ENCODE assay signal across 15 cellular contexts in the genomic region with DNA sequence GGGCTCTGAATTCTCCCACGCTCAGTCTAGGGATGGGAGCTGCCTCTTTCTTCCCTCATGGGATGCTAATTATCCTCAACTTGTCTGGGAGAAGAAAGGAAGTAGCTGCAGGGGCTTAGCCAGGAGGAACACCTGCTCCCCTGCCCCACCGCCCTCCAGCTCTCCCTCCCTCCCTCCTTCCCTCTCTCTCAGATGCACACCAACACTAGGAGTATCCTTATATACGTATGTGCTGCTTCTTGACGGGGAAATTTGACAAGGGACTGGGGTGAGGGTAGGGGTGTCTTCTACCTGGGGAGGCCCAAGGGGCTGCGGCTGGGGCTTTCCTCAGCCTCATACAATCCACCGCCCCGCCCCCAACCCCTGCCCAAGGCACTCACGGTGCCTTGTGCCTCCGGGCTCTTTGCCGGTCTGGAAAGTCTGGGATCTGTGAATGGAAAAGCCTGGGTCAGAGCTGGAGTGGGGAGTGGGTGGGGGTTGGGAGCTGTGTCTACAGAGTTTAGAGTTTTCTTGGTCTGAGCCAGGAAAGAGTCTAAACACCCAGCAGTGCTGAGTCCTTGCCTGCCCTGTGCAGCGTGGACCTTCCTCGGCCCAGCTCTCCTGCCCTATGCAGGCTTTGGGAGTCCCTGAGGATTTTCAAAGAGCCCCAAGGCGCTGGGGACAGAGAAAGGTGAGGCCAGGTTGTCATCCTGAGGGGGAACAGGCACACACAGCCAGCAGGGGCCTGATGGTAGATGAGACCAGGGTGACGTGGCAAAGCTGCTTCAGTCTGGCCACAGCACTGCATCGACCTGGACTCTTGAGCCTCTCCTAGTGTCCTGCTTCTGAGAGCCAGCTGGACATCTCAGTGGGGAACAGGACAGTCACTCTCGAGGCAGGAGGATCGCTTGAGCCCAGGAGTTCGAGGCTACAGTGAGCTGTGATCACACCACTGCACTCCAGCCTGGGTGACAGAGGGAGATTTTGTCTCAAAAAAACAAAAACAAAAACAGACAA. TPM values are rescaled to one million over a fixed set of nuclear protein-coding genes. Genes with fewer than 3 reads are reported as not detected.
DNase-seq lines count a peak whose midpoint lies in the region; ATAC-seq and TF ChIP-seq lines count a peak whose summit lies in the region.
"Had no signal": no experiment of that assay in that cellular context is flagged by ENCODE, and none has a peak within 500 bp of the region (broad histone marks: within the 10 kb centered on the region; RNA-seq: fewer than 3 reads in every experiment).

No MANE protein-coding gene starts in this region.

- in situ Hi-C loops in KBM-7 (cut with MboI; ENCODE audit: low pct_unique_long_range_greater_than_20kb, low sequenced_read_pairs), result no loop called here

- no peaks in the 10 kb centered on the region for H3K79me2 ChIP-seq in GM23338 (replicated peaks; ENCODE audit: insufficient read depth)

- H3K4me2 ChIP-seq in GM23338, result peak overlapping the region; percentile 48; the same call in 1 of the 2 replicates

- TF ChIP-seq POLR2A in gastroesophageal sphincter (IDR thresholded peaks at IDR 0.05), result no peak
- TF ChIP-seq POLR2A in ovary (IDR thresholded peaks at IDR 0.05), result no peak

- H3K27ac Mint-ChIP-seq in GM23338, result no peak overlapping the region; the same call in 1 of the 2 replicates
- H3K27ac Mint-ChIP-seq: activated CD4-positive, alpha-beta T cell treated with anti-CD3 and anti-CD28 coated beads for 36 hours; CD8-positive, alpha-beta T cell; natural killer cell treated with Interleukin-12 subunit alpha and Interleukin-12 subunit beta and Interleukin-15 and Interleukin-18, amount 100 ng/mL, for 72 hours had no signal

- no peak overlapping the region for H3K4me3 Mint-ChIP-seq in GM23338
- H3K4me3 Mint-ChIP-seq: activated CD4-positive, alpha-beta T cell treated with anti-CD3 and anti-CD28 coated beads for 36 hours; CD8-positive, alpha-beta T cell; natural killer cell treated with Interleukin-12 subunit alpha and Interleukin-12 subunit beta and Interleukin-15 and Interleukin-18, amount 100 ng/mL, for 72 hours had no signal

- peak overlapping the region; percentile 76 for H2AFZ ChIP-seq in GM23338

- TF ChIP-seq CTCF in GM23338 (conservative IDR thresholded peaks at IDR 0.05; ENCODE audit: low read depth in 2 of 2) (no peak), gastroesophageal sphincter (IDR thresholded peaks at IDR 0.05) (no peak), ovary (IDR thresholded peaks at IDR 0.05) (no peak)

- H3K27me3 Mint-ChIP-seq in GM23338 (ENCODE audit: insufficient read depth, low read depth, poor library complexity), result peaks cover 10% of the 10 kb centered on the region
- H3K27me3 Mint-ChIP-seq: activated CD4-positive, alpha-beta T cell treated with anti-CD3 and anti-CD28 coated beads for 36 hours; natural killer cell treated with Interleukin-12 subunit alpha and Interleukin-12 subunit beta and Interleukin-15 and Interleukin-18, amount 100 ng/mL, for 72 hours had no signal

- no peaks in the 10 kb centered on the region for H3K27me3 ChIP-seq in GM23338 (ENCODE audit: insufficient read depth)
- no peaks in the 10 kb centered on the region for H3K27me3 ChIP-seq in gastroesophageal sphincter
- no peaks in the 10 kb centered on the region for H3K27me3 ChIP-seq in ovary

- intact Hi-C loops in ovary (cut with DNase I), result no loop called here

- no peaks in the 10 kb centered on the region for H3K9me2 ChIP-seq in GM23338 (ENCODE audit: insufficient read depth)

- WGBS in gastroesophageal sphincter (ENCODE audit: low coverage in 1 of 2), 2 donors, result 52% methylated on average over 6 of the region's 18 CpGs; no CpG with 5 or more reads in 1 of the 2 donors
- WGBS in ovary, 3 donors, result 35 to 45% (median 40%) methylated on average over 18 of the region's 18 CpGs

- H3K4me1 ChIP-seq in GM23338 (ENCODE audit: insufficient read depth) (peaks cover 11% of the 10 kb centered on the region), gastroesophageal sphincter (peaks cover 0 to 72% (median 24%) of the 10 kb centered on the region in 3 donors), ovary (ENCODE audit: insufficient read depth) (peaks cover 16% of the 10 kb centered on the region)

- H3K36me3 ChIP-seq in GM23338 (ENCODE audit: insufficient read depth), result no peaks in the 10 kb centered on the region
- H3K36me3 ChIP-seq in gastroesophageal sphincter, result no peaks in the 10 kb centered on the region
- no peaks in the 10 kb centered on the region for H3K36me3 ChIP-seq in ovary

- H3K4me3 ChIP-seq in GM23338 (0 out of 2 replicates have a peak overlapping the region, but pooled peaks have one; percentile 34), gastroesophageal sphincter (no peak overlapping the region), ovary (no peak overlapping the region)
- H3K4me3 ChIP-seq: SK-N-MC had no signal

- H3K9me3 ChIP-seq in gastroesophageal sphincter, result no peaks in the 10 kb centered on the region
- no peaks in the 10 kb centered on the region for H3K9me3 ChIP-seq in ovary

- H3K4me1 Mint-ChIP-seq in GM23338, result peaks cover 13% of the 10 kb centered on the region; the same call in 2 of the 3 replicates
- H3K4me1 Mint-ChIP-seq: activated CD4-positive, alpha-beta T cell treated with anti-CD3 and anti-CD28 coated beads for 36 hours had no signal

- H4K20me1 ChIP-seq in GM23338 (replicated peaks; ENCODE audit: insufficient read depth), result no peaks in the 10 kb centered on the region

- H3K27ac ChIP-seq in GM23338 (ENCODE audit: low read depth) (no peak overlapping the region), gastroesophageal sphincter (peak overlapping the region in 3 of 4 donors; percentile 51 to 67 (median 63)), ovary (no peak overlapping the region)
- H3K27ac ChIP-seq: SK-N-MC had no signal

- H3F3A ChIP-seq in GM23338 (replicated peaks; ENCODE audit: low read depth), result no peaks in the 10 kb centered on the region

- no peaks in the 10 kb centered on the region for H3K9me3 Mint-ChIP-seq in GM23338
- H3K9me3 Mint-ChIP-seq: CD8-positive, alpha-beta T cell; natural killer cell treated with Interleukin-12 subunit alpha and Interleukin-12 subunit beta and Interleukin-15 and Interleukin-18, amount 100 ng/mL, for 72 hours had no signal

- DNase-seq in GM23338 (ENCODE audit: low spot score), result peak; percentile 46
- DNase-seq in NCI-H2227 treated with DMSO at 0.1 percent for 48 hours (lab: John Stamatoyannopoulos, UW), result peak; percentile 13
- peak in 3 of 5 donors; percentile 31 to 68 (median 40) for DNase-seq in ovary
- DNase-seq in EL, result no peak
- DNase-seq in KBM-7, result no peak
- DNase-seq: activated CD4-positive, alpha-beta T cell treated with anti-CD3 and anti-CD28 coated beads for 36 hours; CD8-positive, alpha-beta T cell; GOT3; Karpas-422; NCI-H446 treated with DMSO at 0.1 percent for 48 hours had no signal

- ATAC-seq in GM23338 (peak; percentile 69), gastroesophageal sphincter (no peak), HG02571 (IDR thresholded peaks at IDR 0.05; ENCODE audit: unreplicated experiment) (no peak), GM19023 (IDR thresholded peaks at IDR 0.05; ENCODE audit: unreplicated experiment) (no peak)
- ATAC-seq: activated CD4-positive, alpha-beta T cell treated with anti-CD3 and anti-CD28 coated beads for 36 hours; CD8-positive, alpha-beta T cell had no signal

- TF ChIP-seq EP300 in gastroesophageal sphincter (IDR thresholded peaks at IDR 0.05) (no peak), ovary (IDR thresholded peaks at IDR 0.05) (no peak)

- H3K36me3 Mint-ChIP-seq in GM23338 (ENCODE audit: low read depth), result no peaks in the 10 kb centered on the region
- H3K36me3 Mint-ChIP-seq: CD8-positive, alpha-beta T cell; natural killer cell treated with Interleukin-12 subunit alpha and Interleukin-12 subunit beta and Interleukin-15 and Interleukin-18, amount 100 ng/mL, for 72 hours had no signal

TF ChIP-seq in GM23338, 12 proteins besides CTCF, POLR2A, EP300 and RAD21 (continues in another document):
- TF ChIP-seq EZH2 (IDR thresholded peaks at IDR 0.05; ENCODE audit: low read depth, unreplicated experiment), result no peak
- no peak for TF ChIP-seq NANOG (IDR thresholded peaks at IDR 0.05; ENCODE audit: borderline replicate concordance)
- no peak for TF ChIP-seq ZNF331 (CRISPR knock-in tag; IDR thresholded peaks at IDR 0.05; ENCODE audit: low read depth)
- TF ChIP-seq CREB1 (CRISPR knock-in tag; IDR thresholded peaks at IDR 0.05; ENCODE audit: low read depth), result no peak

RNA-seq across cellular contexts. Expression of gene EMILIN3, which starts 29.3 kb away (rescaled TPM):
- total RNA-seq in GM23338 (2014; rRNA removed; shearing (Covaris generic)), result 6.3 and 6.6 TPM in 2 replicates
- polyA plus RNA-seq in GM23338 (2016; fragmentation: Nextera tagmentation; extraction: Ambion mirVana) (0.53 and 0.56 TPM in 2 replicates), ovary (1 to 10 TPM; 2.0 to 4.2 TPM)
- total RNA-seq in gastroesophageal sphincter (1 to 10 TPM; 1.1 to 3.6 (median 2.9) TPM), ovary (10 to 100 TPM in 4 of 7 donors, 1 to 10 TPM in 3; 1.5 to 33.5 (median 14.6) TPM)
- total RNA-seq: CD8-positive, alpha-beta T cell; natural killer cell treated with Interleukin-12 subunit alpha and Interleukin-12 subunit beta and Interleukin-15 and Interleukin-18, amount 100 ng/mL, for 72 hours had no signal

RNA-seq across cellular contexts. Expression of gene LPIN3, which starts 55.3 kb away (rescaled TPM):
- 8.4 and 9.7 TPM in 2 replicates for total RNA-seq in GM23338 (2014; rRNA removed; shearing (Covaris generic))
- 6.1 and 6.5 TPM in 2 replicates for polyA plus RNA-seq in GM23338 (2016; fragmentation: Nextera tagmentation; extraction: Ambion mirVana)
- 10 to 100 TPM in 2 of 4 donors, 1 to 10 TPM in 2; 5.5 to 16.6 (median 9.1) TPM for total RNA-seq in gastroesophageal sphincter
- 10 to 100 TPM in 6 of 7 donors, 1 to 10 TPM in 1; 8.3 to 21.6 (median 16.4) TPM for total RNA-seq in ovary
- polyA plus RNA-seq in ovary, result 10 to 100 TPM in 1 of 2 donors, 1 to 10 TPM in 1; 5.1 to 12.5 TPM

Comparison
In these comparisons a context has a peak if more than half of its experiments do, and no peak if none do; other contexts are left out.
1. DNase-seq: peak in GM23338 (single experiment), NCI-H2227 treated with DMSO at 0.1 percent for 48 hours (single experiment) and ovary (3 of 5); none in EL (single experiment) and KBM-7 (single experiment).
2. H3K27ac ChIP-seq: peak in gastroesophageal sphincter (3 of 4); none in GM23338 (single experiment) and ovary (0 of 2).